In the genomic region with DNA sequence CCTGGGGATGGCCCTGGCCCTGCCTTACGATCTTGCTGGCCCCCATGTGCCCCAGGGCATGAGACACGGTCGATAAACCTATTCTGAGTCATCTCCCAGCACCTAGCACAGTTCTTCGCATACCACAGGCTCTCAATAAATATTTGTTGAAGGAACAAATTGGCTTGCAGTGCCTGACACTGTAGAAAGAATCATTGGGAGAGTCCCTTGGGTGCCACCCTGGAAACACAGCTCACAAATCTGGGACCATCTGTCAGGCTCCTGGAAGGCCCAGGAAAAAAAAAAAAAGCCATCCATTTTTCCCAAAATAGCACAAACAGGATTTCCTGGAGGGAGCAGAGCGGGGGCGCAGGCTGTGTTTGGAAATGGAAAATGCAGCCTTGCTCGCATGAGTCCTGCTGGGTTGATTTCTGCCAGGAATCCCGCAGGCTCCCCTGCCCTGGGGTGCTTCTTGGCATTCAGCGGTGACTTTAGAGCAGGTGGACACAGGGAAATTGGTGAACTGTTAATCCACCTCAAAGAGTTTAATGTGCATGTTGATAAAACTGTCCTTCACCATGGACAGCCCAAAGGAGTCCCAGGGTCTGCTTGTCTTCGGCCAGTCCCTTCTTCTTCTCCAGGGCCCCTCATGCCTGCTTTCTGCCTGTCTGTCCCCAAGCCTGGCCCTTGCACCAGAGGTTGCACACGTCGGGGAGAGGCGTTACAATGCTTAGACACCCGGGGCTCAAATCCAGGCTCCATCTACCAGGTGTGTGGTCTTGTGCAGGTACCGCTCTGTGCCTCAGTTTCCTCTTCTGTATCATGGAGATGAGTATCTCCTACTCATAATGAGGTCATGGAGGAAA, we compare ENCODE assay signal across 11 cellular contexts.
DNase-seq lines count a peak whose midpoint lies in the region; ATAC-seq and TF ChIP-seq lines count a peak whose summit lies in the region.
"Had no signal": no experiment of that assay in that cellular context is flagged by ENCODE, and none has a peak within 500 bp of the region (broad histone marks: within the 10 kb centered on the region; RNA-seq: fewer than 3 reads in every experiment).

No MANE protein-coding gene starts in this region.

- no peak for ATAC-seq in HG03039 (IDR thresholded peaks at IDR 0.05; ENCODE audit: unreplicated experiment)
- ATAC-seq in HG02884 (IDR thresholded peaks at IDR 0.05; ENCODE audit: unreplicated experiment) = no peak
- no peak for ATAC-seq in activated T-cell treated with anti-CD3 and anti-CD28 coated beads, Interleukin-2, amount 50 U/mL, for 72 hours (replicated peaks in 1 of 2)

- TF ChIP-seq CTCF in brain (conservative IDR thresholded peaks at IDR 0.05) = no peak

- peaks cover 60% of the 10 kb centered on the region for H3K4me1 Mint-ChIP-seq in brain
- no peaks in the 10 kb centered on the region for H3K4me1 Mint-ChIP-seq in activated T-cell treated with anti-CD3 and anti-CD28 coated beads, Interleukin-2, amount 50 U/mL, for 72 hours (ENCODE audit: low read depth)
- H3K4me1 Mint-ChIP-seq: activated naive CD4-positive, alpha-beta T cell treated with anti-CD3 and anti-CD28 coated beads, Interleukin-2, amount 50 U/mL, for 24 hours; IgD-negative memory B cell had no signal

- H3K4me3 ChIP-seq in BLaER1 treated with 17β-estradiol and CSF1 and Interleukin-3, amounts not matched to agents 10 nM and 100 nM = no peak overlapping the region
- no peak overlapping the region for H3K4me3 ChIP-seq in mesodermal cell (ENCODE audit: extremely low read depth, insufficient read depth, low read length, poor library complexity, severe bottlenecking)

- no peaks in the 10 kb centered on the region for H3K27me3 ChIP-seq in BLaER1 treated with 17β-estradiol and CSF1 and Interleukin-3, amounts not matched to agents 10 nM and 100 nM

- DNase-seq in NCI-H1436 (lab: John Stamatoyannopoulos, UW) (peak; percentile 43), AG08396 (ENCODE audit: low spot score) (no peak)
- no peak for DNase-seq in activated T-cell treated with anti-CD3 and anti-CD28 coated beads, Interleukin-2, amount 50 U/mL, for 72 hours
- DNase-seq: DND-41 had no signal

- H3K27ac ChIP-seq in BLaER1 treated with 17β-estradiol and CSF1 and Interleukin-3, amounts not matched to agents 10 nM and 100 nM = no peak overlapping the region
- H3K27ac ChIP-seq in mesodermal cell (ENCODE audit: low read depth, low read length, severe bottlenecking) = peak overlapping the region; percentile 48

- H3K9ac ChIP-seq in BLaER1 treated with 17β-estradiol and CSF1 and Interleukin-3, amounts not matched to agents 10 nM and 100 nM = peak overlapping the region in 1 of 11 experiments; percentile 15; a peak in 1 of 22 replicates

- peaks cover 4% of the 10 kb centered on the region for H3K27me3 Mint-ChIP-seq in brain
- no peaks in the 10 kb centered on the region for H3K27me3 Mint-ChIP-seq in activated T-cell treated with anti-CD3 and anti-CD28 coated beads, Interleukin-2, amount 50 U/mL, for 72 hours (ENCODE audit: low read depth)
- H3K27me3 Mint-ChIP-seq: activated naive CD4-positive, alpha-beta T cell treated with anti-CD3 and anti-CD28 coated beads, Interleukin-2, amount 50 U/mL, for 24 hours had no signal

- peak overlapping the region in 3 of 5 experiments; percentile 0 to 15 (median 4) for H3K4me3 Mint-ChIP-seq in brain
- no peak overlapping the region for H3K4me3 Mint-ChIP-seq in activated T-cell treated with anti-CD3 and anti-CD28 coated beads, Interleukin-2, amount 50 U/mL, for 72 hours
- H3K4me3 Mint-ChIP-seq: activated naive CD4-positive, alpha-beta T cell treated with anti-CD3 and anti-CD28 coated beads, Interleukin-2, amount 50 U/mL, for 24 hours; IgD-negative memory B cell had no signal

- peak overlapping the region; percentile 45 to 98 (median 86) for H3K27ac Mint-ChIP-seq in brain
- H3K27ac Mint-ChIP-seq in activated T-cell treated with anti-CD3 and anti-CD28 coated beads, Interleukin-2, amount 50 U/mL, for 72 hours = no peak overlapping the region
- H3K27ac Mint-ChIP-seq: activated naive CD4-positive, alpha-beta T cell treated with anti-CD3 and anti-CD28 coated beads, Interleukin-2, amount 50 U/mL, for 24 hours; IgD-negative memory B cell had no signal

- no peaks in the 10 kb centered on the region for H4K20me1 ChIP-seq in BLaER1 treated with 17β-estradiol and CSF1 and Interleukin-3, amounts not matched to agents 10 nM and 100 nM

- no peaks in the 10 kb centered on the region for H3K9me3 ChIP-seq in BLaER1 treated with 17β-estradiol and CSF1 and Interleukin-3, amounts not matched to agents 10 nM and 100 nM (replicated peaks in 1 of 11)
- peaks cover 6% of the 10 kb centered on the region for H3K9me3 ChIP-seq in mesodermal cell (ENCODE audit: control insufficient read depth, low read length)

- 73 to 91% methylated on average over 10 to 12 of the region's 15 CpGs for WGBS in mesodermal cell (ENCODE audit: insufficient coverage in 2 of 2), 2 experiments

- peaks cover 12 to 21% (median 19%) of the 10 kb centered on the region in 10 experiments for H3K4me1 ChIP-seq in BLaER1 treated with 17β-estradiol and CSF1 and Interleukin-3, amounts not matched to agents 10 nM and 100 nM
- H3K4me1 ChIP-seq in mesodermal cell (ENCODE audit: control insufficient read depth, insufficient read depth, low read length, poor library complexity, severe bottlenecking) = peaks cover 38% of the 10 kb centered on the region

- no peaks in the 10 kb centered on the region for H3K36me3 ChIP-seq in BLaER1 treated with 17β-estradiol and CSF1 and Interleukin-3, amounts not matched to agents 10 nM and 100 nM
- H3K36me3 ChIP-seq in mesodermal cell (ENCODE audit: control insufficient read depth, insufficient read depth, low read length) = no peaks in the 10 kb centered on the region

- peak overlapping the region; percentile 39 to 74 (median 69) for H3K4me2 ChIP-seq in BLaER1 treated with 17β-estradiol and CSF1 and Interleukin-3, amounts not matched to agents 10 nM and 100 nM

- peaks cover 5 to 11% (median 6%) of the 10 kb centered on the region in 5 experiments for H3K9me3 Mint-ChIP-seq in brain
- H3K9me3 Mint-ChIP-seq in activated T-cell treated with anti-CD3 and anti-CD28 coated beads, Interleukin-2, amount 50 U/mL, for 72 hours = no peaks in the 10 kb centered on the region
- H3K9me3 Mint-ChIP-seq: activated naive CD4-positive, alpha-beta T cell treated with anti-CD3 and anti-CD28 coated beads, Interleukin-2, amount 50 U/mL, for 24 hours had no signal

- no peaks in the 10 kb centered on the region for H3K36me3 Mint-ChIP-seq in brain
- H3K36me3 Mint-ChIP-seq in activated T-cell treated with anti-CD3 and anti-CD28 coated beads, Interleukin-2, amount 50 U/mL, for 72 hours (ENCODE audit: insufficient read depth in 2 of 2) = no peaks in the 10 kb centered on the region
- H3K36me3 Mint-ChIP-seq: activated naive CD4-positive, alpha-beta T cell treated with anti-CD3 and anti-CD28 coated beads, Interleukin-2, amount 50 U/mL, for 24 hours; IgD-negative memory B cell had no signal

Comparison
In these comparisons a context has a peak if more than half of its experiments do, and no peak if none do; other contexts are left out.
1. H3K4me3 Mint-ChIP-seq: peak in brain (3 of 5); none in activated T-cell treated with anti-CD3 and anti-CD28 coated beads, Interleukin-2, amount 50 U/mL, for 72 hours (0 of 2).